ENCODE assay signal across 6 cellular contexts in the genomic region with DNA sequence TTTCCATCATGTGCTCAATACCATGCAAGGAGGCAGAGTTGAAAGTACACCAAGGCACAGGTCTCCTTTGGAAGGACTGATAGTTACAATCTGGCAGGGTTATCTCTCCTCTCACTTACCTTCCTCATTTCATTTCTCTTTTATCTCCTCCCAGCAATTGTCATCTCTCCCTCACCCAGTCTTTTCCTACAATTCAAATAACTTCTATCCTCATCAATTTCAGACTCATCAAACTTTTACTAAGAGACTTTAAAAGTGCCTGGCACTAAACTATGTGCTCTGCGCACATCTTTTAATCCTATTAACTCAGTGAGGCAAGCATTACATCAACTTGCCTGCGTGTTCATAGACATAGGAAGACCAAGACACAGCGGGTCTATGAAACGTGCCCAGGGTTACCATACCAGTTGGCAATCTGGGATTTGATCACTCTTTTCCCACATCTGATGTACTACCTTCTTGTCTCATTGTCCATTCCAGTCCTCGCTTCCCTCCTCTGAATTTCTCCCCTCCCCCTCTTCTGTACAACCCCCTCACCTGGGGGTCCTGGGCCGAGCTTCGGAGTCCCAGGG. TPM values are rescaled to one million over a fixed set of nuclear protein-coding genes. Genes with fewer than 3 reads are reported as not detected.
DNase-seq lines count a peak whose midpoint lies in the region; TF ChIP-seq lines count a peak whose summit lies in the region.

No MANE protein-coding gene starts in this region.

- peaks cover 5% of the 10 kb centered on the region for H3K36me3 ChIP-seq in rectal smooth muscle tissue (ENCODE audit: control insufficient read depth, insufficient read depth, low read length)

- no peak for TF ChIP-seq CTCF in AG10803 (conservative IDR thresholded peaks at IDR 0.05; ENCODE audit: low read length)

- no peaks in the 10 kb centered on the region for H3K27me3 ChIP-seq in rectal smooth muscle tissue (ENCODE audit: control insufficient read depth, insufficient read depth, low read length)

- peak overlapping the region; percentile 91 for H3K27ac ChIP-seq in rectal smooth muscle tissue (ENCODE audit: low read depth, low read length)

- DNase-seq in AG10803 (ENCODE audit: low read depth) (peak; percentile 54), M059J (ENCODE audit: low read depth) (peak; percentile 48), dermis blood vessel endothelial cell (peak; percentile 41), DMS79 treated with DMSO at 0.1 percent for 48 hours (lab: John Stamatoyannopoulos, UW) (no peak), posterior vena cava (ENCODE audit: low spot score) (no peak)

- intact Hi-C loops in posterior vena cava (cut with DNase I): loop anchor here (1.0 to 10.0 kb wide), 3 partner anchors 60 to 76 kb away; a partner anchor contains a TSS

- H3K4me3 ChIP-seq in AG10803 (ENCODE audit: low read length) (peak overlapping the region; percentile 93), rectal smooth muscle tissue (ENCODE audit: low read length) (peak overlapping the region; percentile 99)

- H3K4me1 ChIP-seq in rectal smooth muscle tissue (ENCODE audit: control insufficient read depth, insufficient read depth, low read length): peaks cover 8% of the 10 kb centered on the region

- H3K9ac ChIP-seq in rectal smooth muscle tissue (ENCODE audit: low read length): peak overlapping the region; percentile 87

RNA-seq across cellular contexts. Expression of a gene that starts 1.2 kb away (rescaled TPM):
- 33.1 and 51.2 TPM in 2 replicates for total RNA-seq in M059J (2014; rRNA removed; shearing (Covaris generic))
- total RNA-seq in dermis blood vessel endothelial cell: 39.7 and 116 TPM in 2 replicates
- 10 to 100 TPM; 49.0 to 60.8 TPM for total RNA-seq in posterior vena cava

RNA-seq across cellular contexts. Expression of a gene that starts 12.4 kb away (rescaled TPM):
- 162 and 306 TPM in 2 replicates for total RNA-seq in M059J (2014; rRNA removed; shearing (Covaris generic))
- 32.0 and 36.9 TPM in 2 replicates for total RNA-seq in dermis blood vessel endothelial cell
- total RNA-seq in posterior vena cava: 10 to 100 TPM; 38.7 to 39.7 TPM

RNA-seq across cellular contexts. Expression of a gene that starts 17.3 kb away (rescaled TPM):
- 0.94 and 1.8 TPM in 2 replicates for total RNA-seq in M059J (2014; rRNA removed; shearing (Covaris generic))
- total RNA-seq in dermis blood vessel endothelial cell (0.05 and 0.34 TPM in 2 replicates), posterior vena cava (under 1 TPM; 0.37 to 0.48 TPM)

RNA-seq across cellular contexts. Expression of a gene that starts 20.7 kb away (rescaled TPM):
- total RNA-seq in M059J (2014; rRNA removed; shearing (Covaris generic)): 0.30 and 2.5 TPM in 2 replicates
- total RNA-seq in dermis blood vessel endothelial cell (0.51 and 0.85 TPM in 2 replicates), posterior vena cava (1 to 10 TPM; 1.4 to 1.7 TPM)

RNA-seq across cellular contexts. Expression of a gene that starts 21.0 kb away (rescaled TPM):
- 163 and 238 TPM in 2 replicates for total RNA-seq in M059J (2014; rRNA removed; shearing (Covaris generic))
- total RNA-seq in dermis blood vessel endothelial cell (139 and 155 TPM in 2 replicates), posterior vena cava (100 to 1,000 TPM; 157 to 187 TPM)

Comparison
In these comparisons a context has a peak if more than half of its experiments do, and no peak if none do; other contexts are left out.
1. DNase-seq: peak in AG10803 (single experiment), M059J (single experiment) and dermis blood vessel endothelial cell (single experiment); none in DMS79 treated with DMSO at 0.1 percent for 48 hours (single experiment) and posterior vena cava (single experiment).